Comparison of ENCODE assay signal across 26 cellular contexts in genomic region chr9:69151506-69151905, GRCh38.
"Had no signal": no experiment of that assay in that cellular context is flagged by ENCODE, and none has a peak within 500 bp of the region (broad histone marks: within the 10 kb centered on the region; RNA-seq: fewer than 3 reads in every experiment).

No MANE protein-coding gene starts in this region.

- H3K4me1 Mint-ChIP-seq: naive thymus-derived CD4-positive, alpha-beta T cell; natural killer cell; stimulated activated effector memory CD8-positive, alpha-beta T cell treated with anti-CD3 and anti-CD28 coated beads, Interleukin-12 subunit alpha, Interleukin-12 subunit beta, amount 100 ng/mL, for 72 hours had no signal

- H3K9me3 ChIP-seq: pancreas, prostate gland, right atrium auricular region, right lobe of liver, sigmoid colon, suprapubic skin, testis, tibial nerve, upper lobe of left lung, vagina had no signal

- ATAC-seq: naive thymus-derived CD4-positive, alpha-beta T cell; natural killer cell; stimulated activated effector memory CD8-positive, alpha-beta T cell treated with anti-CD3 and anti-CD28 coated beads, Interleukin-12 subunit alpha, Interleukin-12 subunit beta, amount 100 ng/mL, for 72 hours; stimulated activated naive B cell treated with anti-CD40 and anti-IgM and Interleukin-4, amounts not matched to agents 10 μg/mL and 1 μg/mL and 100 μg/mL, for 72 hours had no signal

- H3K4me2 ChIP-seq: neural progenitor cell had no signal

- H3K27me3 ChIP-seq: neural progenitor cell, pancreas, right atrium auricular region, right lobe of liver, sigmoid colon, suprapubic skin, testis, tibial nerve, upper lobe of left lung, vagina had no signal

- H3K27ac Mint-ChIP-seq: naive thymus-derived CD4-positive, alpha-beta T cell; natural killer cell; neural progenitor cell; stimulated activated effector memory CD8-positive, alpha-beta T cell treated with anti-CD3 and anti-CD28 coated beads, Interleukin-12 subunit alpha, Interleukin-12 subunit beta, amount 100 ng/mL, for 72 hours; stimulated activated naive B cell treated with anti-CD40 and anti-IgM and Interleukin-4, amounts not matched to agents 10 μg/mL and 1 μg/mL and 100 μg/mL, for 72 hours; stimulated activated naive CD8-positive, alpha-beta T cell treated with anti-CD3 and anti-CD28 coated beads, Interleukin-15, Interleukin-2, amounts not matched to agents 100 ng/mL and 50 ng/mL, for 24 hours had no signal

- H2AFZ ChIP-seq: neural progenitor cell had no signal

- H3K4me3 ChIP-seq: neural progenitor cell, pancreas, prostate gland, right atrium auricular region, right lobe of liver, sigmoid colon, suprapubic skin, testis, tibial nerve, upper lobe of left lung, vagina had no signal

- H3K27ac ChIP-seq: neural progenitor cell, pancreas, prostate gland, right lobe of liver, sigmoid colon, suprapubic skin, testis, tibial nerve, upper lobe of left lung, vagina had no signal

- H3K4me1 ChIP-seq: neural progenitor cell, pancreas, testis had no signal

- H3K9ac ChIP-seq: neural progenitor cell had no signal

- H3K4me3 Mint-ChIP-seq: naive thymus-derived CD4-positive, alpha-beta T cell; natural killer cell; nephron; neural progenitor cell; stimulated activated effector memory CD8-positive, alpha-beta T cell treated with anti-CD3 and anti-CD28 coated beads, Interleukin-12 subunit alpha, Interleukin-12 subunit beta, amount 100 ng/mL, for 72 hours; stimulated activated naive B cell treated with anti-CD40 and anti-IgM and Interleukin-4, amounts not matched to agents 10 μg/mL and 1 μg/mL and 100 μg/mL, for 72 hours; stimulated activated naive CD8-positive, alpha-beta T cell treated with anti-CD3 and anti-CD28 coated beads, Interleukin-15, Interleukin-2, amounts not matched to agents 100 ng/mL and 50 ng/mL, for 24 hours had no signal

- H3K36me3 Mint-ChIP-seq: natural killer cell; stimulated activated effector memory CD8-positive, alpha-beta T cell treated with anti-CD3 and anti-CD28 coated beads, Interleukin-12 subunit alpha, Interleukin-12 subunit beta, amount 100 ng/mL, for 72 hours had no signal

- H3K9me3 Mint-ChIP-seq: naive thymus-derived CD4-positive, alpha-beta T cell; natural killer cell; nephron; stimulated activated effector memory CD8-positive, alpha-beta T cell treated with anti-CD3 and anti-CD28 coated beads, Interleukin-12 subunit alpha, Interleukin-12 subunit beta, amount 100 ng/mL, for 72 hours; stimulated activated naive B cell treated with anti-CD40 and anti-IgM and Interleukin-4, amounts not matched to agents 10 μg/mL and 1 μg/mL and 100 μg/mL, for 72 hours; stimulated activated naive CD8-positive, alpha-beta T cell treated with anti-CD3 and anti-CD28 coated beads, Interleukin-15, Interleukin-2, amounts not matched to agents 100 ng/mL and 50 ng/mL, for 24 hours had no signal

- H3K36me3 ChIP-seq: neural progenitor cell, pancreas, prostate gland, right atrium auricular region, right lobe of liver, sigmoid colon, suprapubic skin, tibial nerve, vagina had no signal

- DNase-seq: naive thymus-derived CD4-positive, alpha-beta T cell; natural killer cell; occipital lobe; pancreas; retina; sigmoid colon; small intestine; stimulated activated CD4-positive, alpha-beta T cell treated with anti-CD3 and anti-CD28 coated beads, Interleukin-15, amount 100 ng/mL, for 24 hours; stimulated activated CD4-positive, alpha-beta T cell treated with anti-CD3 and anti-CD28 coated beads, Interleukin-2, amount 100 ng/mL, for 24 hours; stimulated activated CD4-positive, alpha-beta T cell treated with anti-CD3 and anti-CD28 coated beads, Interleukin-2, amount 100 ng/mL, for 48 hours; stimulated activated CD4-positive, alpha-beta T cell treated with anti-CD3 and anti-CD28 coated beads, Interleukin-4, amount 100 ng/mL, for 24 hours; stimulated activated naive B cell treated with anti-CD40 and anti-IgM and Interleukin-4, amounts not matched to agents 10 μg/mL and 1 μg/mL and 100 μg/mL, for 72 hours; stimulated activated naive CD4-positive, alpha-beta T cell treated with Interleukin-2 at 50 U/mL for 16 hours; substantia nigra; testis; upper lobe of left lung had no signal

- H3K27me3 Mint-ChIP-seq: naive thymus-derived CD4-positive, alpha-beta T cell; stimulated activated naive B cell treated with anti-CD40 and anti-IgM and Interleukin-4, amounts not matched to agents 10 μg/mL and 1 μg/mL and 100 μg/mL, for 72 hours; stimulated activated naive CD8-positive, alpha-beta T cell treated with anti-CD3 and anti-CD28 coated beads, Interleukin-15, Interleukin-2, amounts not matched to agents 100 ng/mL and 50 ng/mL, for 24 hours had no signal
